ENCODE assay signal across 9 cellular contexts in genomic region chr19:41541990-41542584, GRCh38. TPM values are rescaled to one million over a fixed set of nuclear protein-coding genes. Genes with fewer than 3 reads are reported as not detected.
DNase-seq lines count a peak whose midpoint lies in the region; ATAC-seq and TF ChIP-seq lines count a peak whose summit lies in the region.
"Had no signal": no experiment of that assay in that cellular context is flagged by ENCODE, and none has a peak within 500 bp of the region (broad histone marks: within the 10 kb centered on the region; RNA-seq: fewer than 3 reads in every experiment).

No MANE protein-coding gene starts in this region.

- CTCF ChIA-PET in HCT116 (lab: Charles Lee) = interaction anchor here (0.8 to 1.0 kb wide), 3 partner anchors 10 to 93 kb away, joined by 3 to 5 read pairs (median 4); no protein-coding TSS in a partner anchor

- no peaks in the 10 kb centered on the region for H3K79me2 ChIP-seq in HCT116 (ENCODE audit: insufficient read depth, low read length)

- H3K4me1 ChIP-seq in HCT116 (ENCODE audit: control insufficient read depth in 1 of 2, insufficient read depth in 2 of 2, low read length in 2 of 2) = peaks cover 0 to 4% of the 10 kb centered on the region in 2 experiments; a peak in 1 of 4 replicates
- no peaks in the 10 kb centered on the region for H3K4me1 ChIP-seq in adipocyte (ENCODE audit: control insufficient read depth, insufficient read depth, low read length)

- POLR2A ChIA-PET in HCT116 (lab: Charles Lee) = no interaction called here

- RAD21 ChIA-PET in HCT116 (lab: Charles Lee; ENCODE audit: low non-redundant PET in 1 of 2, low total read pairs in 2 of 2, uncharacterized antibody in 2 of 2, unreplicated experiment in 2 of 2) = no interaction called here

- H3K9me2 ChIP-seq in HCT116 (ENCODE audit: insufficient read depth) = no peaks in the 10 kb centered on the region

- peak; percentile 76 for ATAC-seq in HCT116

- no peak overlapping the region for H3K4me3 ChIP-seq in HCT116 (replicated peaks in 1 of 2; ENCODE audit: low read depth in 1 of 2, low read length in 2 of 2)
- no peak overlapping the region for H3K4me3 ChIP-seq in adipocyte (ENCODE audit: low read length)

- H3K27me3 ChIP-seq in HCT116 (ENCODE audit: insufficient read depth, low read length) = peaks cover 9% of the 10 kb centered on the region; the same call in 1 of the 2 replicates
- peaks cover 52% of the 10 kb centered on the region for H3K27me3 ChIP-seq in adipocyte (replicated peaks; ENCODE audit: control insufficient read depth, insufficient read depth, low read length)

- H3K9me3 ChIP-seq in HCT116 (ENCODE audit: control insufficient read depth in 1 of 2, insufficient read depth in 1 of 2, low read depth in 1 of 2, low read length in 2 of 2) (no peaks in the 10 kb centered on the region; a peak in 1 of 4 replicates), adipocyte (ENCODE audit: control insufficient read depth, low read length) (no peaks in the 10 kb centered on the region)

- no peaks in the 10 kb centered on the region for H4K20me1 ChIP-seq in HCT116 (ENCODE audit: insufficient read depth)

- H2AFZ ChIP-seq in HCT116 (ENCODE audit: low read depth, low read length, poor library complexity, severe bottlenecking) = peak overlapping the region; percentile 100

- H3K27ac ChIP-seq in HCT116 (ENCODE audit: low read depth, low read length) = no peak overlapping the region

- H3K36me3 ChIP-seq in HCT116 (ENCODE audit: control insufficient read depth in 1 of 2, insufficient read depth in 2 of 2, low read length in 2 of 2) (no peaks in the 10 kb centered on the region), adipocyte (ENCODE audit: control insufficient read depth, insufficient read depth, low read length, severe bottlenecking) (no peaks in the 10 kb centered on the region)

- BruUV-seq in HCT116 (replicated peaks; lab: Mats Ljungman, UMichigan) = no TSS peak

- TF ChIP-seq POLR2A in HCT116 (IDR thresholded peaks at IDR 0.05; ENCODE audit: borderline replicate concordance, extremely low read depth, insufficient read depth, insufficient read length) = no peak

- TF ChIP-seq CTCF in HCT116 (IDR thresholded peaks at IDR 0.05 in 2 of 3, conservative IDR thresholded peaks at IDR 0.05 in 1 of 3; ENCODE audit: borderline replicate concordance in 1 of 3, insufficient read depth in 1 of 3, low read depth in 2 of 3, low read length in 2 of 3) = peak; percentile 58 to 78 (median 63); a peak in 5 of 6 replicates

- peak; percentile 47; the same call in 1 of the 2 replicates for TF ChIP-seq RAD21 in HCT116 (IDR thresholded peaks at IDR 0.05; ENCODE audit: low read depth)

- DNase-seq in AML-193 (lab: John Stamatoyannopoulos, UW) (peak; percentile 52 to 56), HCT116 (ENCODE audit: low read depth, low spot score) (peak; percentile 36), T-helper 1 cell (peak; percentile 53 to 78 (median 67)), adipocyte (ENCODE audit: low read depth) (peak; percentile 19), iris pigment epithelial cell (ENCODE audit: low read depth) (peak; percentile 18), GM19238 (ENCODE audit: insufficient read length, low spot score) (no peak), OCI-M2 (lab: John Stamatoyannopoulos, UW; ENCODE audit: unreplicated experiment) (no peak)
- DNase-seq in stimulated activated CD8-positive, alpha-beta memory T cell treated with anti-CD3 and anti-CD28 coated beads, Interleukin-12 subunit alpha, Interleukin-12 subunit beta, amount 100 ng/mL, for 1 hour (ENCODE audit: low read depth) = peak; percentile 73

- H3K4me2 ChIP-seq in HCT116 (ENCODE audit: low read length) = peak overlapping the region; percentile 54

- H3K9ac ChIP-seq in HCT116 (ENCODE audit: low read length) (no peak overlapping the region), adipocyte (ENCODE audit: low read length) (no peak overlapping the region)

- intact Hi-C loops in HCT116 (cut with micrococcal nuclease) = no loop called here

TF ChIP-seq in HCT116, 20 proteins besides CTCF, POLR2A, EP300 and RAD21:
- TF ChIP-seq EZH2phosphoT487 (IDR thresholded peaks at IDR 0.05; ENCODE audit: borderline replicate concordance) = no peak

RNA-seq across cellular contexts. Expression of gene CEACAM21, which starts 33.9 kb away (rescaled TPM):
- total RNA-seq in HCT116 (2021; ENCODE audit: unreplicated experiment) = 0.25 TPM
- polyA plus RNA-seq in HCT116 (2012) = 0.12 and 0.29 TPM in 2 replicates
- total RNA-seq: renal cortical epithelial cell had no signal

Comparison
In these comparisons a context has a peak if more than half of its experiments do, and no peak if none do; other contexts are left out.
1. DNase-seq: peak in AML-193 (2 of 2), HCT116 (single experiment), T-helper 1 cell (5 of 5), adipocyte (single experiment), iris pigment epithelial cell (single experiment) and stimulated activated CD8-positive, alpha-beta memory T cell treated with anti-CD3 and anti-CD28 coated beads, Interleukin-12 subunit alpha, Interleukin-12 subunit beta, amount 100 ng/mL, for 1 hour (single experiment); none in GM19238 (single experiment) and OCI-M2 (single experiment).